ENCODE assay signal across 36 cellular contexts in the genomic region with DNA sequence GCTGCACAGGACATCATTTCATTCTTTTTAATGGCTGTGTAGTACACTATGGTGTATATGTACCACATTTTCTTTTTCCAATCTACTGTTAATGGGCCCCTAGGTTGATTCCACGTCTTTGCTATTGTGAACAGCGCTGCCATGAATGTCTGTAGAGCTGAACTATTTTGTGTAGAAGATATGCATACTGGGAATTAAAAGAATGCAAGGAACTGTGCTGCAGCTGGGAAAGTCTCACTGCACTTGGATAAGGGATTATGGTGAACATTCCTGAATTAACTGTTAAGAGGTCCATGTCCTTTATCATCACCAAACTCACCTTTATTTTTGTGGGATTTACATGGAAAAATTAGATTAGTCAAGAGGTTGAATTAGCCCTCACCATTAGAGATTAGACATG.
"Had no signal": no experiment of that assay in that cellular context is flagged by ENCODE, and none has a peak within 500 bp of the region (broad histone marks: within the 10 kb centered on the region; RNA-seq: fewer than 3 reads in every experiment).

No MANE protein-coding gene starts in this region.

- H3K27ac Mint-ChIP-seq: activated B cell treated with CpG ODN at 0.5 μM for 24 hours; activated CD4-positive, alpha-beta memory T cell treated with anti-CD3 and anti-CD28 coated beads for 36 hours; activated CD4-positive, alpha-beta T cell treated with anti-CD3 and anti-CD28 coated beads, Interleukin-2, amount 10 ng/mL, durations not matched to agents 24 days and 14 days; activated CD8-positive, alpha-beta memory T cell treated with anti-CD3 and anti-CD28 coated beads, Interleukin-2, amount 10 ng/mL, durations not matched to agents 7 days and 5 days; activated CD8-positive, alpha-beta T cell treated with anti-CD3 and anti-CD28 coated beads for 36 hours; activated naive CD4-positive, alpha-beta T cell treated with anti-CD3 and anti-CD28 coated beads, Interleukin-2, amount 10 ng/mL, durations not matched to agents 7 days and 5 days; activated naive CD4-positive, alpha-beta T cell treated with anti-CD3 and anti-CD28 coated beads, Interleukin-2, amount 50 U/mL, for 24 hours; activated naive CD8-positive, alpha-beta T cell; activated naive CD8-positive, alpha-beta T cell treated with anti-CD3 and anti-CD28 coated beads, Interleukin-2, amount 10 ng/mL, durations not matched to agents 7 days and 5 days; activated naive CD8-positive, alpha-beta T cell treated with anti-CD3 and anti-CD28 coated beads, Interleukin-2, amount 50 U/mL, for 24 hours; activated T-cell treated with anti-CD3 and anti-CD28 coated beads, Interleukin-2, amount 50 U/mL, for 24 hours; activated T-helper 2 cell treated with anti-CD3 and anti-CD28 coated beads, Interferon-gamma antibody, Interleukin-2, Interleukin-4, amounts not matched to agents 10 μg/mL and 5 μg/mL and 100 μg/mL, durations not matched to agents 14 hours and 24 hours and 36 hours; brain; T-helper 1 cell treated with Interleukin-12 subunit alpha and Interleukin-12 subunit beta and Interleukin-4 antibody, amounts not matched to agents 30 μg/mL and 1 μg/mL, for 36 hours; T-helper 2 cell treated with Interferon-gamma antibody and Interleukin-4, amounts not matched to agents 5 μg/mL and 100 μg/mL, for 36 hours had no signal

- H3K4me3 ChIP-seq: ascending aorta, cardiac muscle cell had no signal

- ATAC-seq: activated CD8-positive, alpha-beta memory T cell treated with anti-CD3 and anti-CD28 coated beads, Interleukin-2, amount 10 ng/mL, durations not matched to agents 7 days and 5 days; activated CD8-positive, alpha-beta T cell treated with anti-CD3 and anti-CD28 coated beads for 36 hours; activated naive CD8-positive, alpha-beta T cell treated with anti-CD3 and anti-CD28 coated beads, Interleukin-2, amount 50 U/mL, for 24 hours had no signal

- H3K36me3 ChIP-seq: ascending aorta, cardiac muscle cell had no signal

- DNase-seq: activated B cell treated with CpG ODN at 0.5 μM for 24 hours; activated CD4-positive, alpha-beta memory T cell treated with anti-CD3 and anti-CD28 coated beads for 36 hours; activated CD4-positive, alpha-beta T cell treated with anti-CD3 and anti-CD28 coated beads for 4 hours; activated CD4-positive, alpha-beta T cell treated with anti-CD3 and anti-CD28 coated beads, Interleukin-2, amount 10 ng/mL, durations not matched to agents 24 days and 14 days; activated CD4-positive, alpha-beta T cell treated with anti-CD3 and anti-CD28 coated beads, Interleukin-2, amount 50 U/mL, for 1 hour; activated CD4-positive, alpha-beta T cell treated with anti-CD3 and anti-CD28 coated beads, Interleukin-2, amount 50 U/mL, for 4 hours; activated CD4-positive, CD25-positive, alpha-beta regulatory T cell treated with anti-CD3 and anti-CD28 coated beads, Interleukin-2, amount 50 U/mL, for 72 hours; activated CD8-positive, alpha-beta memory T cell treated with anti-CD3 and anti-CD28 coated beads for 24 hours; activated CD8-positive, alpha-beta memory T cell treated with anti-CD3 and anti-CD28 coated beads, Interleukin-2, amount 10 ng/mL, durations not matched to agents 7 days and 5 days; activated CD8-positive, alpha-beta memory T cell treated with anti-CD3 and anti-CD28 coated beads, Interleukin-2, amount 50 U/mL, for 48 hours; activated CD8-positive, alpha-beta T cell treated with anti-CD3 and anti-CD28 coated beads for 36 hours; activated effector memory CD4-positive, alpha-beta T cell treated with Interleukin-2 at 50 U/mL for 16 hours; activated gamma-delta T cell; activated naive CD4-positive, alpha-beta T cell treated with anti-CD3 and anti-CD28 coated beads, Interleukin-2, amount 10 ng/mL, durations not matched to agents 7 days and 5 days; activated naive CD4-positive, alpha-beta T cell treated with Interleukin-2 at 50 U/mL for 16 hours; activated naive CD8-positive, alpha-beta T cell treated with anti-CD3 and anti-CD28 coated beads, Interleukin-2, amount 10 ng/mL, durations not matched to agents 7 days and 5 days; activated naive CD8-positive, alpha-beta T cell treated with anti-CD3 and anti-CD28 coated beads, Interleukin-2, amount 50 U/mL, for 24 hours; activated T-cell treated with anti-CD3 and anti-CD28 coated beads, Interleukin-2, amount 50 U/mL, for 24 hours; activated T-cell treated with anti-CD3 and anti-CD28 coated beads, Interleukin-2, amount 50 U/mL, for 48 hours; amygdala; anterior cingulate cortex; caudate nucleus; cerebellar nuclear complex; T-helper 1 cell; T-helper 2 cell; T-helper 9 cell had no signal

- H3K27ac ChIP-seq: ascending aorta, cardiac muscle cell, VCaP had no signal

- H3K27me3 Mint-ChIP-seq: activated B cell treated with CpG ODN at 0.5 μM for 24 hours; activated naive CD4-positive, alpha-beta T cell treated with anti-CD3 and anti-CD28 coated beads, Interleukin-2, amount 10 ng/mL, durations not matched to agents 7 days and 5 days; activated naive CD8-positive, alpha-beta T cell treated with anti-CD3 and anti-CD28 coated beads, Interleukin-2, amount 10 ng/mL, durations not matched to agents 7 days and 5 days; activated T-cell treated with anti-CD3 and anti-CD28 coated beads, Interleukin-2, amount 50 U/mL, for 24 hours had no signal

- H3K4me1 Mint-ChIP-seq: activated B cell treated with CpG ODN at 0.5 μM for 24 hours; activated CD4-positive, alpha-beta T cell treated with anti-CD3 and anti-CD28 coated beads, Interleukin-2, amount 10 ng/mL, durations not matched to agents 24 days and 14 days; activated CD8-positive, alpha-beta memory T cell treated with anti-CD3 and anti-CD28 coated beads, Interleukin-2, amount 10 ng/mL, durations not matched to agents 7 days and 5 days; activated naive CD4-positive, alpha-beta T cell treated with anti-CD3 and anti-CD28 coated beads, Interleukin-2, amount 10 ng/mL, durations not matched to agents 7 days and 5 days; activated naive CD4-positive, alpha-beta T cell treated with anti-CD3 and anti-CD28 coated beads, Interleukin-2, amount 50 U/mL, for 24 hours; activated naive CD8-positive, alpha-beta T cell treated with anti-CD3 and anti-CD28 coated beads, Interleukin-2, amount 10 ng/mL, durations not matched to agents 7 days and 5 days; activated naive CD8-positive, alpha-beta T cell treated with anti-CD3 and anti-CD28 coated beads, Interleukin-2, amount 50 U/mL, for 24 hours; brain; central memory CD8-positive, alpha-beta T cell had no signal

- H3K36me3 Mint-ChIP-seq: activated CD4-positive, alpha-beta memory T cell treated with anti-CD3 and anti-CD28 coated beads for 36 hours; activated CD8-positive, alpha-beta memory T cell treated with anti-CD3 and anti-CD28 coated beads, Interleukin-2, amount 10 ng/mL, durations not matched to agents 7 days and 5 days; activated naive CD4-positive, alpha-beta T cell treated with anti-CD3 and anti-CD28 coated beads, Interleukin-2, amount 10 ng/mL, durations not matched to agents 7 days and 5 days; activated naive CD4-positive, alpha-beta T cell treated with anti-CD3 and anti-CD28 coated beads, Interleukin-2, amount 50 U/mL, for 24 hours; activated naive CD8-positive, alpha-beta T cell; activated naive CD8-positive, alpha-beta T cell treated with anti-CD3 and anti-CD28 coated beads, Interleukin-2, amount 10 ng/mL, durations not matched to agents 7 days and 5 days; brain had no signal

- H3K27me3 ChIP-seq: ascending aorta, cardiac muscle cell had no signal

- H3K9me3 Mint-ChIP-seq: activated B cell treated with CpG ODN at 0.5 μM for 24 hours; activated CD4-positive, alpha-beta memory T cell treated with anti-CD3 and anti-CD28 coated beads for 36 hours; activated CD4-positive, alpha-beta T cell treated with anti-CD3 and anti-CD28 coated beads, Interleukin-2, amount 10 ng/mL, durations not matched to agents 24 days and 14 days; activated CD8-positive, alpha-beta T cell treated with anti-CD3 and anti-CD28 coated beads for 36 hours; activated naive CD4-positive, alpha-beta T cell treated with anti-CD3 and anti-CD28 coated beads, Interleukin-2, amount 10 ng/mL, durations not matched to agents 7 days and 5 days; activated naive CD4-positive, alpha-beta T cell treated with anti-CD3 and anti-CD28 coated beads, Interleukin-2, amount 50 U/mL, for 24 hours; activated naive CD8-positive, alpha-beta T cell treated with anti-CD3 and anti-CD28 coated beads, Interleukin-2, amount 10 ng/mL, durations not matched to agents 7 days and 5 days; activated naive CD8-positive, alpha-beta T cell treated with anti-CD3 and anti-CD28 coated beads, Interleukin-2, amount 50 U/mL, for 24 hours; activated T-cell treated with anti-CD3 and anti-CD28 coated beads, Interleukin-2, amount 50 U/mL, for 24 hours; activated T-helper 2 cell treated with anti-CD3 and anti-CD28 coated beads, Interferon-gamma antibody, Interleukin-2, Interleukin-4, amounts not matched to agents 10 μg/mL and 5 μg/mL and 100 μg/mL, durations not matched to agents 14 hours and 24 hours and 36 hours; central memory CD8-positive, alpha-beta T cell; T-helper 1 cell treated with Interleukin-12 subunit alpha and Interleukin-12 subunit beta and Interleukin-4 antibody, amounts not matched to agents 30 μg/mL and 1 μg/mL, for 36 hours; T-helper 2 cell treated with Interferon-gamma antibody and Interleukin-4, amounts not matched to agents 5 μg/mL and 100 μg/mL, for 36 hours had no signal

- H3K9me3 ChIP-seq: ascending aorta had no signal

- H3K4me3 Mint-ChIP-seq: activated B cell treated with CpG ODN at 0.5 μM for 24 hours; activated CD4-positive, alpha-beta memory T cell treated with anti-CD3 and anti-CD28 coated beads for 36 hours; activated CD4-positive, alpha-beta T cell treated with anti-CD3 and anti-CD28 coated beads, Interleukin-2, amount 10 ng/mL, durations not matched to agents 24 days and 14 days; activated CD8-positive, alpha-beta memory T cell treated with anti-CD3 and anti-CD28 coated beads, Interleukin-2, amount 10 ng/mL, durations not matched to agents 7 days and 5 days; activated CD8-positive, alpha-beta T cell treated with anti-CD3 and anti-CD28 coated beads for 36 hours; activated naive CD4-positive, alpha-beta T cell treated with anti-CD3 and anti-CD28 coated beads, Interleukin-2, amount 10 ng/mL, durations not matched to agents 7 days and 5 days; activated naive CD4-positive, alpha-beta T cell treated with anti-CD3 and anti-CD28 coated beads, Interleukin-2, amount 50 U/mL, for 24 hours; activated naive CD8-positive, alpha-beta T cell; activated naive CD8-positive, alpha-beta T cell treated with anti-CD3 and anti-CD28 coated beads, Interleukin-2, amount 10 ng/mL, durations not matched to agents 7 days and 5 days; activated naive CD8-positive, alpha-beta T cell treated with anti-CD3 and anti-CD28 coated beads, Interleukin-2, amount 50 U/mL, for 24 hours; activated T-cell treated with anti-CD3 and anti-CD28 coated beads, Interleukin-2, amount 50 U/mL, for 24 hours; brain; central memory CD8-positive, alpha-beta T cell; T-helper 1 cell treated with Interleukin-12 subunit alpha and Interleukin-12 subunit beta and Interleukin-4 antibody, amounts not matched to agents 30 μg/mL and 1 μg/mL, for 36 hours; T-helper 2 cell treated with Interferon-gamma antibody and Interleukin-4, amounts not matched to agents 5 μg/mL and 100 μg/mL, for 36 hours had no signal
